ENCODE assay signal across 12 cellular contexts in the genomic region with DNA sequence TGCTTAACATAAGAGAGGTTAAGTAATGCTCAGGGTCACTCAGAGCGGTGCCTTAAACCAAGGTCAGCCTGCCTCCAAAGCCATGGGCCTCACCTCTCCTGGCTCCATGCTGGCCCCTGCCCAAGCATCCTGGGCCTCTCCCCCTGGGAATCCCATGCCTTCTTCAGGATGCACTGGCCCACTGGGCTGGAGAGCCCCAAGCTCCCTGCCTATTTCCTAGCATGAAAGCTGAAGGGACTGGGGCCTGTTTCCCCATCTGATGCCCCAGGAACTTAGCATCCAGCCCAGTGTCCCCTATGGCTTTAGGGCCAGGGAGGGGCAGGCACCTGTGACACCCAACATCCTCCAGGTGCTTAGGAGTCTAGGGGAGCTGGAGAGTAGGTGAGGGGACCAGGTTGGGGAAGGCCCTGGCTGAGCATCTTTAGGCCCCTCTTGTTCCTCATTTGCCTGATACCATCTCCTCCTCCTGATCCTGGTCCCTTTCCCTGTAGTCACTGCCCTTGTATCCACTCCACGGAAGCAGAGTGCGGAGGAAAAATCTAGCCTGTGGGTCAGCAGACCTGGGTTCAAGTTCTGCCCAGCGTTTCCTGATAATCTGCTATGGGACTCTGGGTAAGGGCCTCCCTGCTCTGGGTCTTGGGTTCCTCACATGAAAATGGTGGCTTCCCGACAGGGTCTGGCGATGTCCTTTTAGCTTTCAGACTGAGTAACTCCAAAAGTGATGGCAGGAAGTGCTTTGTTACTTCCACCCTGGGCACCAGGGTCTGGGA. TPM values are rescaled to one million over a fixed set of nuclear protein-coding genes. Genes with fewer than 3 reads are reported as not detected.
DNase-seq lines count a peak whose midpoint lies in the region; ATAC-seq, FAIRE-seq and TF ChIP-seq lines count a peak whose summit lies in the region.
"Had no signal": no experiment of that assay in that cellular context is flagged by ENCODE, and none has a peak within 500 bp of the region (broad histone marks: within the 10 kb centered on the region; RNA-seq: fewer than 3 reads in every experiment).

No MANE protein-coding gene starts in this region.

- ATAC-seq in T-helper 17 cell (no peak), left lung (no peak)
- ATAC-seq: left colon had no signal

- intact Hi-C loops in left lung (cut with DNase I), result no loop called here

- H3K9me3 ChIP-seq in T-helper 17 cell (ENCODE audit: control insufficient read depth, low read length, poor library complexity, severe bottlenecking) (no peaks in the 10 kb centered on the region), skeletal muscle tissue (ENCODE audit: control insufficient read depth in 3 of 3, low read length in 3 of 3) (no peaks in the 10 kb centered on the region), left lung (no peaks in the 10 kb centered on the region)

- TF ChIP-seq CTCF in left lung (IDR thresholded peaks at IDR 0.05), result no peak

- peak overlapping the region in 1 of 3 donors; percentile 20 for H3K9ac ChIP-seq in skeletal muscle tissue (ENCODE audit: low read depth in 1 of 3, low read length in 3 of 3)

- H3K4me1 Mint-ChIP-seq in T-helper 17 cell, result peaks cover 21% of the 10 kb centered on the region

- H3K27me3 ChIP-seq in skeletal muscle tissue (ENCODE audit: control insufficient read depth in 3 of 3, insufficient read depth in 3 of 3, low read length in 3 of 3), result no peaks in the 10 kb centered on the region
- no peaks in the 10 kb centered on the region for H3K27me3 ChIP-seq in left lung

- H3K36me3 ChIP-seq in skeletal muscle tissue (ENCODE audit: control insufficient read depth in 3 of 3, insufficient read depth in 3 of 3, low read length in 3 of 3) (peaks cover 0 to 5% (median 3%) of the 10 kb centered on the region in 3 donors), left lung (peaks cover 0 to 45% of the 10 kb centered on the region in 2 donors)

- H3K4me3 Mint-ChIP-seq in T-helper 17 cell, result peak overlapping the region; percentile 25

- H3K27ac Mint-ChIP-seq in T-helper 17 cell, result peak overlapping the region; percentile 100

- 0 out of 2 replicates have a peak, but pooled peaks have one; percentile 2 for TF ChIP-seq POLR2A in GM12891 (IDR thresholded peaks at IDR 0.05; ENCODE audit: low read depth, low read length)

- H3K4me3 ChIP-seq in skeletal muscle tissue (ENCODE audit: low read length in 3 of 3) (no peak overlapping the region), left lung (no peak overlapping the region)

- peak overlapping the region; percentile 4 for H3K27ac ChIP-seq in skeletal muscle tissue (ENCODE audit: low read depth, low read length)
- peak overlapping the region in 1 of 2 donors; percentile 33 for H3K27ac ChIP-seq in left lung

- peaks cover 6% of the 10 kb centered on the region for H3K36me3 Mint-ChIP-seq in T-helper 17 cell (ENCODE audit: low read depth)

- FAIRE-seq in GM12891 (lab: Jason Lieb, UNC) (no peak), HTR-8/SVneo (lab: Jason Lieb, UNC) (no peak)
- FAIRE-seq: TTC549 had no signal

- DNase-seq in GM12891 (ENCODE audit: insufficient read length, low spot score) (no peak), T-helper 17 cell (no peak), islet precursor cell (peak; percentile 40), cerebellar nuclear complex (lab: John Stamatoyannopoulos, UW) (no peak), superior temporal gyrus (ENCODE audit: extremely low spot score) (no peak), left lung (no peak), HTR-8/SVneo (ENCODE audit: insufficient read length, low spot score) (no peak)
- DNase-seq: left colon, NCI-H187 treated with DMSO at 0.1 percent for 48 hours, retina had no signal

- H3K4me1 ChIP-seq in skeletal muscle tissue (ENCODE audit: control insufficient read depth in 3 of 3, insufficient read depth in 3 of 3, low read length in 3 of 3) (peaks cover 8 to 12% (median 10%) of the 10 kb centered on the region in 3 donors), left lung (peaks cover 9 to 43% of the 10 kb centered on the region in 2 donors)

- no peaks in the 10 kb centered on the region for H3K27me3 Mint-ChIP-seq in T-helper 17 cell

TF ChIP-seq in GM12891, 5 proteins besides CTCF, POLR2A, EP300 and RAD21:
- no peak for TF ChIP-seq SPI1 (IDR thresholded peaks at IDR 0.05; ENCODE audit: low read depth, low read length)
- no peak for TF ChIP-seq TAF1 (IDR thresholded peaks at IDR 0.05; ENCODE audit: low read depth, low read length)
- no peak for TF ChIP-seq POU2F2 (IDR thresholded peaks at IDR 0.05; ENCODE audit: low read depth, low read length)
- TF ChIP-seq PAX5 (IDR thresholded peaks at IDR 0.05; ENCODE audit: insufficient read depth, low read length, severe bottlenecking), result no peak
- TF ChIP-seq POLR2AphosphoS5 (IDR thresholded peaks at IDR 0.05; ENCODE audit: low read depth, low read length), result no peak

RNA-seq across cellular contexts. Expression of a gene that starts 28.6 kb away (rescaled TPM):
- polyA plus RNA-seq in GM12891 (2012; ENCODE audit: low read depth, missing spikeins), result 24.4 TPM
- total RNA-seq in T-helper 17 cell, result 10 to 100 TPM; 57.6 to 79.9 TPM
- total RNA-seq in skeletal muscle tissue, result 24.0 TPM
- total RNA-seq in left lung, result 10 to 100 TPM; 23.0 to 32.6 TPM

RNA-seq across cellular contexts. Expression of a gene that starts 49.9 kb away (rescaled TPM):
- polyA plus RNA-seq in GM12891 (2012; ENCODE audit: low read depth, missing spikeins), result 0.08 TPM
- 1 to 10 TPM; 1.9 to 2.2 TPM for total RNA-seq in T-helper 17 cell
- total RNA-seq in skeletal muscle tissue, result 1.0 TPM
- total RNA-seq in left lung, result 1 to 10 TPM; 2.2 to 4.8 TPM
